1 cellular context compared by ENCODE assay signal in genomic region chr3:98886525-98886924, GRCh38.
TF ChIP-seq lines count a peak whose summit lies in the region.

No MANE protein-coding gene starts in this region.

TF ChIP-seq in HCT116, 20 proteins besides CTCF, POLR2A, EP300 and RAD21 (continued from another document):
- no peak for TF ChIP-seq REST (IDR thresholded peaks at IDR 0.05; ENCODE audit: low read depth)
- no peak for TF ChIP-seq YY1 (IDR thresholded peaks at IDR 0.05; ENCODE audit: extremely low read depth, insufficient replicate concordance, low read depth, low read length)
- TF ChIP-seq EGR1 (IDR thresholded peaks at IDR 0.05; ENCODE audit: low read depth), result no peak
